In genomic region chr7:2641406-2642393, GRCh38 we compare ENCODE assay signal across 8 cellular contexts. TPM values are rescaled to one million over a fixed set of nuclear protein-coding genes. Genes with fewer than 3 reads are reported as not detected.
A peak's percentile ranks its signal among the peaks of the same experiment; 100 is the strongest.
DNase-seq lines count a peak whose midpoint lies in the region; ATAC-seq and TF ChIP-seq lines count a peak whose summit lies in the region.

No MANE protein-coding gene starts in this region.

- CTCF ChIA-PET in naive thymus-derived CD4-positive, alpha-beta T cell (lab: Charles Lee) = interaction anchor here (0.7 kb wide), 1 partner anchor 84 kb away, joined by 3 read pairs; no protein-coding TSS in a partner anchor

- no peaks in the 10 kb centered on the region for H3K36me3 Mint-ChIP-seq in naive thymus-derived CD4-positive, alpha-beta T cell

- no peaks in the 10 kb centered on the region for H3K36me3 ChIP-seq in naive thymus-derived CD4-positive, alpha-beta T cell (ENCODE audit: control insufficient read depth in 2 of 3, insufficient read depth in 3 of 3, low read length in 3 of 3)

- POLR2A ChIA-PET in naive thymus-derived CD4-positive, alpha-beta T cell (lab: Charles Lee) = no interaction called here

- no peak overlapping the region for H3K4me3 Mint-ChIP-seq in naive thymus-derived CD4-positive, alpha-beta T cell

- H3K4me3 ChIP-seq in fibroblast of the aortic adventitia (ENCODE audit: low read depth, low read length) = no peak overlapping the region
- no peak overlapping the region for H3K4me3 ChIP-seq in naive thymus-derived CD4-positive, alpha-beta T cell (ENCODE audit: low read length)

- no peak overlapping the region for H3K27ac ChIP-seq in naive thymus-derived CD4-positive, alpha-beta T cell (ENCODE audit: low read depth, low read length)

- TF ChIP-seq CTCF in fibroblast of the aortic adventitia (IDR thresholded peaks at IDR 0.05; ENCODE audit: insufficient read depth, low read length) = no peak

- H3K4me1 Mint-ChIP-seq in naive thymus-derived CD4-positive, alpha-beta T cell = peaks cover 10 to 21% (median 17%) of the 10 kb centered on the region in 7 donors

- DNase-seq in C1 segment of cervical spinal cord (lab: John Stamatoyannopoulos, UW) = peak in 13 of 14 donors; percentile 39 to 85 (median 75)
- peak; percentile 30 to 81 for DNase-seq in SW 1271 (lab: John Stamatoyannopoulos, UW)
- peak; percentile 97 for DNase-seq in fibroblast of the aortic adventitia (ENCODE audit: low read depth)
- no peak for DNase-seq in naive thymus-derived CD4-positive, alpha-beta T cell
- no peak for DNase-seq in NCI-H187 treated with DMSO at 0.1 percent for 48 hours (lab: John Stamatoyannopoulos, UW)
- no peak for DNase-seq in activated naive CD4-positive, alpha-beta T cell treated with anti-CD3 and anti-CD28 coated beads, Interleukin-2, amount 50 U/mL, for 16 hours
- DNase-seq in NCI-H1417 treated with DMSO at 0.1 percent for 48 hours (lab: John Stamatoyannopoulos, UW) = no peak

- no peaks in the 10 kb centered on the region for H3K9me3 Mint-ChIP-seq in naive thymus-derived CD4-positive, alpha-beta T cell

- no peaks in the 10 kb centered on the region for H3K27me3 ChIP-seq in naive thymus-derived CD4-positive, alpha-beta T cell (ENCODE audit: control insufficient read depth in 2 of 2, insufficient read depth in 2 of 2, low read length in 2 of 2)

- intact Hi-C loops in naive thymus-derived CD4-positive, alpha-beta T cell (cut with micrococcal nuclease) = no loop called here

- H3K9me3 ChIP-seq in naive thymus-derived CD4-positive, alpha-beta T cell (ENCODE audit: control insufficient read depth in 2 of 3, low read length in 3 of 3) = no peaks in the 10 kb centered on the region

- peaks cover 17% of the 10 kb centered on the region in 2 donors for H3K4me1 ChIP-seq in naive thymus-derived CD4-positive, alpha-beta T cell (ENCODE audit: control insufficient read depth in 2 of 2, insufficient read depth in 2 of 2, low read length in 2 of 2)

- H3K27ac Mint-ChIP-seq in naive thymus-derived CD4-positive, alpha-beta T cell = no peak overlapping the region

- no peaks in the 10 kb centered on the region for H3K27me3 Mint-ChIP-seq in naive thymus-derived CD4-positive, alpha-beta T cell

- ATAC-seq in HG02678 (IDR thresholded peaks at IDR 0.05; ENCODE audit: unreplicated experiment) = peak; percentile 56
- ATAC-seq in naive thymus-derived CD4-positive, alpha-beta T cell = peak; percentile 30

RNA-seq across cellular contexts. Expression of gene TTYH3, which starts 9.9 kb away (rescaled TPM):
- total RNA-seq in fibroblast of the aortic adventitia (ENCODE audit: low replicate concordance) = 9.2 and 27.9 TPM in 2 replicates
- total RNA-seq in naive thymus-derived CD4-positive, alpha-beta T cell = 100 to 1,000 TPM in 1 of 5 experiments, 10 to 100 TPM in 4; 15.9 to 115 (median 23.5) TPM
- 1 to 10 TPM in 1 of 2 donors, under 1 TPM in 1; 0.53 to 1.6 TPM for polyA plus RNA-seq in naive thymus-derived CD4-positive, alpha-beta T cell

RNA-seq across cellular contexts. Expression of gene AMZ1, which starts 46.3 kb away (rescaled TPM):
- 0.25 and 0.36 TPM in 2 replicates for total RNA-seq in fibroblast of the aortic adventitia (ENCODE audit: low replicate concordance)
- 1 to 10 TPM in 1 of 5 experiments, under 1 TPM in 4; 0.07 to 2.4 (median 0.80) TPM for total RNA-seq in naive thymus-derived CD4-positive, alpha-beta T cell
- polyA plus RNA-seq in naive thymus-derived CD4-positive, alpha-beta T cell = under 1 TPM; 0.07 to 0.13 TPM

Comparison
In these comparisons a context has a peak if more than half of its experiments do, and no peak if none do; other contexts are left out.
1. DNase-seq: peak in C1 segment of cervical spinal cord (13 of 14), SW 1271 (2 of 2) and fibroblast of the aortic adventitia (single experiment); none in naive thymus-derived CD4-positive, alpha-beta T cell (0 of 9), NCI-H187 treated with DMSO at 0.1 percent for 48 hours (single experiment), activated naive CD4-positive, alpha-beta T cell treated with anti-CD3 and anti-CD28 coated beads, Interleukin-2, amount 50 U/mL, for 16 hours (single experiment) and NCI-H1417 treated with DMSO at 0.1 percent for 48 hours (single experiment).